8 cellular contexts compared by ENCODE assay signal in the genomic region with DNA sequence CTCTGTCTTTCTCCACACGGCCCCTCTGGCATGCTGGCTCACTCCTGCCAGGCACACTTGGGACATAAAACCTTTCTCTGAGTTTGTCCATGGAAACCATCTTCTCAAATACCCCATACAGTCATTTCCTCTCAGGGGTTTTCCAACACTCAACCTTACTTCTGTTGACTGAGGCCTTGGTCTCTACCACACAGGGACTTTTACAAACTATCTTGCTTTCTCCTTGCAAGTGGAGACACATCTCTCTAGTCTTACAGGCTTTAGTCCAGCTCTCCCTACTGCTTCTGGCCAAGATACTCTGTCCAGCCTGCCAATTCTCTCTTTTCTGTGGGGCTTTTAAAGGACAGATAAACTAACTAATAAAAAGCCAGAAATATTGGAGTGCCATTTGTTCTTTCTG.
A peak's percentile ranks its signal among the peaks of the same experiment; 100 is the strongest.
DNase-seq lines count a peak whose midpoint lies in the region; ATAC-seq lines count a peak whose summit lies in the region.
"Not testable (repeated sequence)": the region's sequence is repeated elsewhere in the genome, so short reads cannot be mapped to it uniquely, and the experiment has no call there.

No MANE protein-coding gene starts in this region.

- ATAC-seq in GM18508 (IDR thresholded peaks at IDR 0.05; ENCODE audit: insufficient read depth, unreplicated experiment) (peak; percentile 78), GM19324 (IDR thresholded peaks at IDR 0.05; ENCODE audit: low FRiP score, unreplicated experiment) (peak; percentile 61), GM21576 (IDR thresholded peaks at IDR 0.05; ENCODE audit: unreplicated experiment) (peak; percentile 63), HG02852 (IDR thresholded peaks at IDR 0.05; ENCODE audit: unreplicated experiment) (peak; percentile 69), HG03159 (IDR thresholded peaks at IDR 0.05; ENCODE audit: unreplicated experiment) (peak; percentile 67)
- ATAC-seq in activated naive CD8-positive, alpha-beta T cell treated with anti-CD3 and anti-CD28 coated beads, Interleukin-2, amount 50 U/mL, for 24 hours = peak; percentile 99
- peak; percentile 68 to 89 for ATAC-seq in stimulated activated naive B cell treated with anti-CD40 and anti-IgM and Interleukin-4, amounts not matched to agents 10 μg/mL and 1 μg/mL and 100 μg/mL, for 72 hours (replicated peaks)

- not testable (repeated sequence) for H3K9me3 Mint-ChIP-seq in T-helper 1 cell treated with Interleukin-12 subunit alpha and Interleukin-12 subunit beta and Interleukin-4 antibody, amounts not matched to agents 30 μg/mL and 1 μg/mL, for 36 hours; activated naive CD8-positive, alpha-beta T cell treated with anti-CD3 and anti-CD28 coated beads, Interleukin-2, amount 50 U/mL, for 24 hours; stimulated activated naive B cell treated with anti-CD40 and anti-IgM and Interleukin-4, amounts not matched to agents 10 μg/mL and 1 μg/mL and 100 μg/mL, for 72 hours

- not testable (repeated sequence) for H3K27me3 Mint-ChIP-seq in T-helper 1 cell treated with Interleukin-12 subunit alpha and Interleukin-12 subunit beta and Interleukin-4 antibody, amounts not matched to agents 30 μg/mL and 1 μg/mL, for 36 hours (ENCODE audit: low read depth); activated naive CD8-positive, alpha-beta T cell treated with anti-CD3 and anti-CD28 coated beads, Interleukin-2, amount 50 U/mL, for 24 hours; stimulated activated naive B cell treated with anti-CD40 and anti-IgM and Interleukin-4, amounts not matched to agents 10 μg/mL and 1 μg/mL and 100 μg/mL, for 72 hours

- H3K4me1 Mint-ChIP-seq in T-helper 1 cell treated with Interleukin-12 subunit alpha and Interleukin-12 subunit beta and Interleukin-4 antibody, amounts not matched to agents 30 μg/mL and 1 μg/mL, for 36 hours (ENCODE audit: low read depth); stimulated activated naive B cell treated with anti-CD40 and anti-IgM and Interleukin-4, amounts not matched to agents 10 μg/mL and 1 μg/mL and 100 μg/mL, for 72 hours: not testable (repeated sequence)
- peaks cover 20% of the 10 kb centered on the region for H3K4me1 Mint-ChIP-seq in activated naive CD8-positive, alpha-beta T cell treated with anti-CD3 and anti-CD28 coated beads, Interleukin-2, amount 50 U/mL, for 24 hours

- DNase-seq in activated naive CD8-positive, alpha-beta T cell treated with anti-CD3 and anti-CD28 coated beads, Interleukin-2, amount 50 U/mL, for 24 hours; stimulated activated naive B cell treated with anti-CD40 and anti-IgM and Interleukin-4, amounts not matched to agents 10 μg/mL and 1 μg/mL and 100 μg/mL, for 72 hours: not testable (repeated sequence)

- H3K27ac Mint-ChIP-seq in T-helper 1 cell treated with Interleukin-12 subunit alpha and Interleukin-12 subunit beta and Interleukin-4 antibody, amounts not matched to agents 30 μg/mL and 1 μg/mL, for 36 hours = peak overlapping the region; percentile 82
- peak overlapping the region; percentile 76 for H3K27ac Mint-ChIP-seq in activated naive CD8-positive, alpha-beta T cell treated with anti-CD3 and anti-CD28 coated beads, Interleukin-2, amount 50 U/mL, for 24 hours
- H3K27ac Mint-ChIP-seq in stimulated activated naive B cell treated with anti-CD40 and anti-IgM and Interleukin-4, amounts not matched to agents 10 μg/mL and 1 μg/mL and 100 μg/mL, for 72 hours = peak overlapping the region; percentile 31

- not testable (repeated sequence) for H3K36me3 Mint-ChIP-seq in T-helper 1 cell treated with Interleukin-12 subunit alpha and Interleukin-12 subunit beta and Interleukin-4 antibody, amounts not matched to agents 30 μg/mL and 1 μg/mL, for 36 hours (ENCODE audit: low read depth); activated naive CD8-positive, alpha-beta T cell treated with anti-CD3 and anti-CD28 coated beads, Interleukin-2, amount 50 U/mL, for 24 hours (ENCODE audit: low read depth); stimulated activated naive B cell treated with anti-CD40 and anti-IgM and Interleukin-4, amounts not matched to agents 10 μg/mL and 1 μg/mL and 100 μg/mL, for 72 hours

- H3K4me3 Mint-ChIP-seq in T-helper 1 cell treated with Interleukin-12 subunit alpha and Interleukin-12 subunit beta and Interleukin-4 antibody, amounts not matched to agents 30 μg/mL and 1 μg/mL, for 36 hours; stimulated activated naive B cell treated with anti-CD40 and anti-IgM and Interleukin-4, amounts not matched to agents 10 μg/mL and 1 μg/mL and 100 μg/mL, for 72 hours: not testable (repeated sequence)
- peak overlapping the region; percentile 27 for H3K4me3 Mint-ChIP-seq in activated naive CD8-positive, alpha-beta T cell treated with anti-CD3 and anti-CD28 coated beads, Interleukin-2, amount 50 U/mL, for 24 hours

Comparison
In these comparisons a context has a peak if more than half of its experiments do, and no peak if none do; other contexts are left out.
1. H3K27ac Mint-ChIP-seq: peak in every context shown above with its lines; median percentile 82 in T-helper 1 cell treated with Interleukin-12 subunit alpha and Interleukin-12 subunit beta and Interleukin-4 antibody, amounts not matched to agents 30 μg/mL and 1 μg/mL, for 36 hours; 76 in activated naive CD8-positive, alpha-beta T cell treated with anti-CD3 and anti-CD28 coated beads, Interleukin-2, amount 50 U/mL, for 24 hours; 31 in stimulated activated naive B cell treated with anti-CD40 and anti-IgM and Interleukin-4, amounts not matched to agents 10 μg/mL and 1 μg/mL and 100 μg/mL, for 72 hours.